In genomic region chr15:101652783-101653430, GRCh38 we compare ENCODE assay signal across 8 cellular contexts. TPM values are rescaled to one million over a fixed set of nuclear protein-coding genes. Genes with fewer than 3 reads are reported as not detected.
DNase-seq lines count a peak whose midpoint lies in the region; FAIRE-seq and TF ChIP-seq lines count a peak whose summit lies in the region.

No MANE protein-coding gene starts in this region.

- H3K27ac Mint-ChIP-seq in Caco-2 (ENCODE audit: unreplicated experiment) = peak overlapping the region; percentile 66

- peak overlapping the region; percentile 73 for H3K4me3 ChIP-seq in Caco-2 (ENCODE audit: low read depth, low read length)
- peak overlapping the region; percentile 85 for H3K4me3 ChIP-seq in Karpas-422 (ENCODE audit: low read length)
- H3K4me3 ChIP-seq in astrocyte of the spinal cord (ENCODE audit: low read depth, low read length) = peak overlapping the region; percentile 81
- peak overlapping the region; percentile 62 to 94 for H3K4me3 ChIP-seq in kidney (ENCODE audit: low read length in 2 of 2)

- POLR2A ChIA-PET in Caco-2 (lab: Charles Lee) = no interaction called here

- H3K36me3 ChIP-seq in Caco-2 (ENCODE audit: control insufficient read depth, insufficient read depth, low read length) = no peaks in the 10 kb centered on the region
- peaks cover 24% of the 10 kb centered on the region for H3K36me3 ChIP-seq in Karpas-422 (ENCODE audit: insufficient read depth, low read length)
- H3K36me3 ChIP-seq in kidney (ENCODE audit: control insufficient read depth in 1 of 2, insufficient read depth in 2 of 2, low read length in 2 of 2) = peaks cover 8% of the 10 kb centered on the region in 2 donors

- peaks cover 9% of the 10 kb centered on the region for H3K4me1 ChIP-seq in Caco-2
- peaks cover 46% of the 10 kb centered on the region for H3K4me1 ChIP-seq in Karpas-422 (ENCODE audit: low read length)
- peaks cover 3 to 17% of the 10 kb centered on the region in 2 donors for H3K4me1 ChIP-seq in kidney (ENCODE audit: control insufficient read depth in 1 of 2, insufficient read depth in 1 of 2, low read depth in 1 of 2, low read length in 2 of 2)

- H3K27me3 Mint-ChIP-seq in Caco-2 (ENCODE audit: insufficient read depth, unreplicated experiment) = no peaks in the 10 kb centered on the region

- intact Hi-C loops in Caco-2 (cut with micrococcal nuclease; ENCODE audit: unreplicated experiment) (no loop called here), kidney (cut with DNase I) (no loop called here)

- peak overlapping the region; percentile 32; the same call in 1 of the 2 replicates for H2AFZ ChIP-seq in Karpas-422 (ENCODE audit: low read length)

- TF ChIP-seq CTCF in Caco-2 (IDR thresholded peaks at IDR 0.05; ENCODE audit: insufficient read depth in 1 of 2, low read depth in 1 of 2, low read length in 1 of 2, severe bottlenecking in 1 of 2, unreplicated experiment in 1 of 2) (no peak), astrocyte of the spinal cord (IDR thresholded peaks at IDR 0.05; ENCODE audit: low read depth, low read length) (no peak), kidney (IDR thresholded peaks at IDR 0.05; ENCODE audit: borderline replicate concordance, extremely low read depth, insufficient read depth) (no peak)

- H4K20me1 ChIP-seq in Karpas-422 (ENCODE audit: insufficient read depth, low read depth, low read length) = 0 out of 2 replicates have a peak, but pooled peaks cover 4% of the 10 kb centered on the region

- peak in 1 of 2 experiments; percentile 49 for DNase-seq in Caco-2
- DNase-seq in Karpas-422 = peak; percentile 56
- no peak for DNase-seq in astrocyte of the spinal cord (ENCODE audit: low read depth, low spot score)
- DNase-seq in kidney = peak; percentile 81
- peak; percentile 13 for DNase-seq in stimulated activated naive CD4-positive, alpha-beta T cell treated with Interleukin-2 at 50 U/mL for 16 hours (lab: John Stamatoyannopoulos, UW)
- no peak for DNase-seq in AG08396 (ENCODE audit: low spot score)
- DNase-seq in NCI-H1930 (lab: John Stamatoyannopoulos, UW) = no peak
- no peak for DNase-seq in GF-D8 (lab: John Stamatoyannopoulos, UW)

- FAIRE-seq in kidney (lab: Jason Lieb, UNC) = no peak

- peak overlapping the region; percentile 91 for H3K4me2 ChIP-seq in Karpas-422 (ENCODE audit: low read depth, low read length, poor library complexity, severe bottlenecking)

- CTCF ChIA-PET in Caco-2 (lab: Charles Lee) = interaction anchor here (0.6 kb wide), 1 partner anchor 11 kb away, joined by 3 read pairs; no protein-coding TSS in a partner anchor

- peaks cover 50% of the 10 kb centered on the region for H3K79me2 ChIP-seq in Karpas-422 (ENCODE audit: low read length)

- BruUV-seq in Caco-2 (replicated peaks; lab: Mats Ljungman, UMichigan) = TSS peak; percentile 89

- H3K9ac ChIP-seq in Karpas-422 (ENCODE audit: low read length) = peak overlapping the region; percentile 85
- peak overlapping the region; percentile 94 to 96 for H3K9ac ChIP-seq in kidney (ENCODE audit: low read length in 2 of 2)

- H3K27me3 ChIP-seq in Caco-2 (replicated peaks; ENCODE audit: control insufficient read depth, insufficient read depth, low read length) = no peaks in the 10 kb centered on the region
- H3K27me3 ChIP-seq in Karpas-422 (ENCODE audit: low read length) = no peaks in the 10 kb centered on the region

- peak overlapping the region; percentile 81 for H3K27ac ChIP-seq in Karpas-422 (ENCODE audit: low read length)
- peak overlapping the region; percentile 96 to 97 for H3K27ac ChIP-seq in kidney (ENCODE audit: low read depth in 2 of 2, low read length in 2 of 2)

- no peaks in the 10 kb centered on the region for H3K9me3 Mint-ChIP-seq in Caco-2 (ENCODE audit: unreplicated experiment)

- in situ Hi-C loops in astrocyte of the spinal cord (cut with HindIII; ENCODE audit: low sequenced_read_pairs) = no loop called here

- no peaks in the 10 kb centered on the region for H3K9me2 ChIP-seq in Karpas-422 (replicated peaks; ENCODE audit: insufficient read depth, low read length)

- H3K9me3 ChIP-seq in Caco-2 (no peaks in the 10 kb centered on the region), Karpas-422 (ENCODE audit: low read length) (no peaks in the 10 kb centered on the region), kidney (ENCODE audit: control insufficient read depth in 1 of 2, low read length in 2 of 2) (no peaks in the 10 kb centered on the region)

- H3K4me3 Mint-ChIP-seq in Caco-2 (ENCODE audit: unreplicated experiment) = peak overlapping the region; percentile 79

- H3K4me1 Mint-ChIP-seq in Caco-2 (ENCODE audit: low read depth, unreplicated experiment) = peaks cover 4% of the 10 kb centered on the region

- peaks cover 6% of the 10 kb centered on the region for H3K36me3 Mint-ChIP-seq in Caco-2 (ENCODE audit: insufficient read depth, unreplicated experiment)

RNA-seq across cellular contexts. Expression of gene TM2D3, which starts 0.7 kb away (rescaled TPM):
- 34.7 and 39.2 TPM in 2 replicates for total RNA-seq in Caco-2 (2022)
- 22.7 and 42.2 TPM in 2 replicates for total RNA-seq in Karpas-422 (2014; rRNA removed; shearing (Covaris generic); ENCODE audit: low replicate concordance)
- 48.7 TPM for total RNA-seq in kidney
- polyA plus RNA-seq in kidney (ENCODE audit: insufficient read depth, low read depth, low replicate concordance) = 47.9 TPM

Comparison
In these comparisons a context has a peak if more than half of its experiments do, and no peak if none do; other contexts are left out.
1. DNase-seq: peak in Karpas-422 (single experiment), kidney (single experiment) and stimulated activated naive CD4-positive, alpha-beta T cell treated with Interleukin-2 at 50 U/mL for 16 hours (single experiment); none in astrocyte of the spinal cord (single experiment), AG08396 (single experiment), NCI-H1930 (0 of 2) and GF-D8 (single experiment).
2. Peak in every context shown above with its lines, with median percentiles within 50 percentile points of each other: H3K4me3 ChIP-seq.